In genomic region chr17:78379134-78379497, GRCh38 we compare ENCODE assay signal across 8 cellular contexts. TPM values are rescaled to one million over a fixed set of nuclear protein-coding genes. Genes with fewer than 3 reads are reported as not detected.
DNase-seq lines count a peak whose midpoint lies in the region; ATAC-seq, FAIRE-seq and TF ChIP-seq lines count a peak whose summit lies in the region.

No MANE protein-coding gene starts in this region.

- FAIRE-seq in K562 (lab: Jason Lieb, UNC): no peak
- FAIRE-seq in D721Med (lab: Jason Lieb, UNC): no peak

- H3K9me3 ChIP-seq in K562 (replicated peaks; ENCODE audit: control insufficient read depth, insufficient read depth, low read depth, low read length) (no peaks in the 10 kb centered on the region), upper lobe of right lung (no peaks in the 10 kb centered on the region)

- TF ChIP-seq RAD21 in K562 (CRISPR knock-in tag; conservative IDR thresholded peaks at IDR 0.05 in 1 of 2, IDR thresholded peaks at IDR 0.05 in 1 of 2): no peak

- H3K27me3 Mint-ChIP-seq in IgD-negative memory B cell: no peaks in the 10 kb centered on the region

- TF ChIP-seq EP300 in K562 (IDR thresholded peaks at IDR 0.05; ENCODE audit: low read length): no peak

- in situ Hi-C loops in K562 (cut with MboI): no loop called here

- peak overlapping the region; percentile 88 to 92 (median 89) for H3K27ac Mint-ChIP-seq in IgD-negative memory B cell

- peaks cover 55% of the 10 kb centered on the region for H3K79me2 ChIP-seq in K562 (ENCODE audit: control insufficient read depth, insufficient read depth, low read length)

- CTCF ChIA-PET in K562 (lab: Yijun Ruan, JAX; ENCODE audit: low intra/inter-chr PET ratio): no interaction called here

- TF ChIP-seq CTCF in K562 (IDR thresholded peaks at IDR 0.05 in 2 of 3, conservative IDR thresholded peaks at IDR 0.05 in 1 of 3; ENCODE audit: insufficient read depth in 2 of 3, low read depth in 1 of 3, low read length in 3 of 3) (no peak), lower leg skin (IDR thresholded peaks at IDR 0.05) (no peak), upper lobe of right lung (IDR thresholded peaks at IDR 0.05) (no peak), D721Med (IDR thresholded peaks at IDR 0.05; ENCODE audit: insufficient read depth, missing control alignments) (no peak)

- peaks cover 2% of the 10 kb centered on the region for H3K36me3 Mint-ChIP-seq in IgD-negative memory B cell

- DNase-seq in AG08395 (ENCODE audit: low spot score) (peak; percentile 49), K562 (ENCODE audit: extremely low read depth in 1 of 4, low spot score in 3 of 4) (no peak), lower leg skin (ENCODE audit: low spot score in 2 of 2) (no peak), upper lobe of right lung (no peak), D721Med (ENCODE audit: insufficient read length, low spot score) (no peak), NCI-H1436 treated with DMSO at 0.1 percent for 48 hours (lab: John Stamatoyannopoulos, UW) (no peak), mesenteric fat pad (ENCODE audit: low spot score) (no peak)

- no peak for ATAC-seq in K562
- ATAC-seq in upper lobe of right lung: peak; percentile 56

- intact Hi-C loops in K562 (cut with micrococcal nuclease): no loop called here
- intact Hi-C loops in lower leg skin (cut with DNase I; ENCODE audit: low total_unique reads): no loop called here
- intact Hi-C loops in upper lobe of right lung (cut with DNase I): no loop called here

- H3K4me2 ChIP-seq in K562 (ENCODE audit: insufficient read depth, low read length): peak overlapping the region; percentile 94

- WGBS in K562 (ENCODE audit: insufficient coverage, low coverage, missing lambda C conversion rate): under 1% methylated on average over 7 of the region's 7 CpGs
- WGBS in lower leg skin, 2 donors: 2 to 5% methylated on average over 7 of the region's 7 CpGs

- POLR2A ChIA-PET in K562 (lab: Yijun Ruan, JAX): interaction anchor here (1.0 kb wide), 1 partner anchor 9 kb away, joined by 3 read pairs; no protein-coding TSS in a partner anchor

- no peak for TF ChIP-seq POLR2A in K562 (conservative IDR thresholded peaks at IDR 0.05)
- TF ChIP-seq POLR2A in lower leg skin (IDR thresholded peaks at IDR 0.05): no peak

- H2AFZ ChIP-seq in K562 (ENCODE audit: low read depth, low read length): peak overlapping the region; percentile 98; the same call in 1 of the 2 replicates

- peaks cover 23% of the 10 kb centered on the region; the same call in 2 of the 3 replicates for H3K36me3 ChIP-seq in K562 (ENCODE audit: control insufficient read depth, insufficient read depth, low read length)
- no peaks in the 10 kb centered on the region for H3K36me3 ChIP-seq in upper lobe of right lung

- peaks cover 27 to 31% of the 10 kb centered on the region in 2 experiments for H3K4me1 ChIP-seq in K562 (replicated peaks in 1 of 2; ENCODE audit: control insufficient read depth in 2 of 2, insufficient read depth in 2 of 2, low read length in 2 of 2)
- H3K4me1 ChIP-seq in upper lobe of right lung: peaks cover 87% of the 10 kb centered on the region

- no peaks in the 10 kb centered on the region for H3K9me3 Mint-ChIP-seq in IgD-negative memory B cell

- H3K9ac ChIP-seq in K562 (ENCODE audit: insufficient read depth in 1 of 2, low read depth in 2 of 2, low read length in 2 of 2): peak overlapping the region; percentile 81 to 97

- no TSS peak for BruUV-seq in K562 (replicated peaks; lab: Mats Ljungman, UMichigan)

- H3K27me3 ChIP-seq in K562 (ENCODE audit: control insufficient read depth in 2 of 2, insufficient read depth in 2 of 2, low read length in 2 of 2) (peaks cover 0 to 6% of the 10 kb centered on the region in 2 experiments; a peak in 2 of 5 replicates), upper lobe of right lung (no peaks in the 10 kb centered on the region)

- H3K9me1 ChIP-seq in K562 (ENCODE audit: control insufficient read depth, insufficient read depth, low read length): peaks cover 7% of the 10 kb centered on the region

- H3K4me3 Mint-ChIP-seq in IgD-negative memory B cell: peak overlapping the region; percentile 88 to 93 (median 90)

- H4K20me1 ChIP-seq in K562 (replicated peaks; ENCODE audit: control insufficient read depth, insufficient read depth, low read length): peaks cover 21% of the 10 kb centered on the region

- H3K27ac ChIP-seq in K562 (ENCODE audit: extremely low read depth, low read depth, low read length): peak overlapping the region; percentile 75; the same call in 2 of the 3 replicates
- peak overlapping the region; percentile 94 for H3K27ac ChIP-seq in upper lobe of right lung

- peaks cover 34 to 39% (median 37%) of the 10 kb centered on the region in 3 donors for H3K4me1 Mint-ChIP-seq in IgD-negative memory B cell

- H3K4me3 ChIP-seq in K562 (peak overlapping the region; percentile 92), lower leg skin (ENCODE audit: low read depth, poor library complexity, severe bottlenecking) (peak overlapping the region; percentile 93), upper lobe of right lung (peak overlapping the region; percentile 80)

TF ChIP-seq in K562, 482 proteins besides CTCF, POLR2A, EP300 and RAD21 (continues in another document):
- TF ChIP-seq ZBTB49 (CRISPR knock-in tag; IDR thresholded peaks at IDR 0.05; ENCODE audit: borderline replicate concordance): no peak

RNA-seq across cellular contexts. Expression of gene PGS1, which starts 0.7 kb away (rescaled TPM):
- polyA plus RNA-seq in IgD-negative memory B cell: 49.7 TPM
- total RNA-seq in K562 (2011; cell fraction: chromatin; rRNA removed; ENCODE audit: low replicate concordance): 72.8 and 169 TPM in 2 replicates
- 88.1 and 96.7 TPM in 2 replicates for total RNA-seq in K562 (2011; cell fraction: nucleolus; rRNA removed)
- 70.5 and 71.8 TPM in 2 replicates for total RNA-seq in K562 (2011; cell fraction: nucleoplasm; rRNA removed)
- 24.0 and 33.4 TPM in 2 replicates for total RNA-seq in K562 (2014; rRNA removed)
- 10.7 and 14.0 TPM in 2 replicates for total RNA-seq in K562 (2014; rRNA removed; fragmentation: Illumina TruSeq; extraction: Trizol)
- total RNA-seq in K562 (2015; rRNA removed; fragmentation: Illumina TruSeq; extraction: Trizol): 16.9 and 20.3 TPM in 2 replicates
- total RNA-seq in K562 (2021): 33.5 and 38.4 TPM in 2 replicates
- 39.4 and 43.6 TPM in 2 replicates for polyA plus RNA-seq in K562 (2011; rRNA removed)
- 36.4 and 45.7 TPM in 2 replicates for polyA plus RNA-seq in K562 (2011; cell fraction: cytosol; rRNA removed)
- polyA plus RNA-seq in K562 (2011; cell fraction: nucleus; rRNA removed): 113 and 149 TPM in 2 replicates
- 24.6 and 37.9 TPM in 2 replicates for polyA plus RNA-seq in K562 (2012)
- polyA plus RNA-seq in K562 (2014; fragmentation: Illumina TruSeq; extraction: Trizol): 22.3 and 27.0 TPM in 2 replicates
- 1 to 10 TPM; 1.3 to 1.8 TPM for polyA plus RNA-seq in K562 (2014; fragmentation: Nextera tagmentation; extraction: Ambion mirVana)
- 29.7 and 36.0 TPM in 2 replicates for polyA plus RNA-seq in K562 (2014; rRNA removed)
- 23.3 and 26.9 TPM in 2 replicates for polyA minus RNA-seq in K562 (2011; rRNA and poly(A)+ RNA removed)
- polyA minus RNA-seq in K562 (2011; cell fraction: cytosol; rRNA and poly(A)+ RNA removed): 30.8 and 30.9 TPM in 2 replicates
- polyA minus RNA-seq in K562 (2011; cell fraction: nucleus; rRNA and poly(A)+ RNA removed): 40.8 and 57.1 TPM in 2 replicates
- total RNA-seq in lower leg skin: 10 to 100 TPM; 30.4 to 40.3 (median 39.9) TPM
- total RNA-seq in upper lobe of right lung: 95.5 TPM
- total RNA-seq in mesenteric fat pad: 64.0 TPM

RNA-seq across cellular contexts. Expression of gene SOCS3, which starts 19.2 kb away (rescaled TPM):
- polyA plus RNA-seq in IgD-negative memory B cell (17.3 TPM), K562 (2011; rRNA removed) (12.7 and 17.9 TPM in 2 replicates), K562 (2014; fragmentation: Illumina TruSeq; extraction: Trizol) (12.5 and 19.4 TPM in 2 replicates), K562 (2014; fragmentation: Nextera tagmentation; extraction: Ambion mirVana) (under 1 TPM; 0.56 to 0.92 TPM), K562 (2014; rRNA removed) (17.5 and 21.9 TPM in 2 replicates)
- total RNA-seq in K562 (2011; cell fraction: chromatin; rRNA removed; ENCODE audit: low replicate concordance): 20.8 and 58.5 TPM in 2 replicates
- 62.9 and 64.2 TPM in 2 replicates for total RNA-seq in K562 (2011; cell fraction: nucleolus; rRNA removed)
- 32.2 and 39.5 TPM in 2 replicates for total RNA-seq in K562 (2011; cell fraction: nucleoplasm; rRNA removed)
- total RNA-seq in K562 (2014; rRNA removed) (37.3 and 38.9 TPM in 2 replicates), K562 (2014; rRNA removed; fragmentation: Illumina TruSeq; extraction: Trizol) (13.7 and 14.4 TPM in 2 replicates), K562 (2015; rRNA removed; fragmentation: Illumina TruSeq; extraction: Trizol) (10.9 and 12.3 TPM in 2 replicates), K562 (2021) (30.7 and 36.8 TPM in 2 replicates), lower leg skin (10 to 100 TPM; 12.5 to 45.0 (median 13.0) TPM), upper lobe of right lung (82.0 TPM), mesenteric fat pad (491 TPM)
- polyA plus RNA-seq in K562 (2011; cell fraction: cytosol; rRNA removed): 12.3 and 31.5 TPM in 2 replicates
- polyA plus RNA-seq in K562 (2011; cell fraction: nucleus; rRNA removed): 26.9 and 59.7 TPM in 2 replicates
- polyA plus RNA-seq in K562 (2012): 8.8 and 9.6 TPM in 2 replicates
- 12.4 and 23.2 TPM in 2 replicates for polyA minus RNA-seq in K562 (2011; rRNA and poly(A)+ RNA removed)
- 22.2 and 30.9 TPM in 2 replicates for polyA minus RNA-seq in K562 (2011; cell fraction: cytosol; rRNA and poly(A)+ RNA removed)
- polyA minus RNA-seq in K562 (2011; cell fraction: nucleus; rRNA and poly(A)+ RNA removed): 23.3 and 27.7 TPM in 2 replicates
